ENCODE assay signal across 9 cellular contexts in genomic region chr9:22469928-22470544, GRCh38. TPM values are rescaled to one million over a fixed set of nuclear protein-coding genes. Genes with fewer than 3 reads are reported as not detected.
DNase-seq lines count a peak whose midpoint lies in the region; ATAC-seq and FAIRE-seq lines count a peak whose summit lies in the region.
"Had no signal": no experiment of that assay in that cellular context is flagged by ENCODE, and none has a peak within 500 bp of the region (broad histone marks: within the 10 kb centered on the region; RNA-seq: fewer than 3 reads in every experiment).

No MANE protein-coding gene starts in this region.

- no peak overlapping the region for H2BK120ac ChIP-seq in trophoblast cell (ENCODE audit: insufficient read depth, low read length, poor library complexity)

- H3K27ac Mint-ChIP-seq in effector memory CD8-positive, alpha-beta T cell, result no peak overlapping the region

- H3K9me3 ChIP-seq in NT2/D1 (ENCODE audit: insufficient read depth, low read length) (no peaks in the 10 kb centered on the region), trophoblast cell (ENCODE audit: insufficient read depth, low read depth, low read length) (no peaks in the 10 kb centered on the region)
- H3K9me3 ChIP-seq: SJSA1 had no signal

- H3K36me3 Mint-ChIP-seq in effector memory CD8-positive, alpha-beta T cell (ENCODE audit: insufficient read depth), result no peaks in the 10 kb centered on the region

- H3K36me3 ChIP-seq in NT2/D1 (ENCODE audit: insufficient read depth, insufficient read length, low read length) (no peaks in the 10 kb centered on the region), trophoblast cell (ENCODE audit: control insufficient read depth in 1 of 2, insufficient read depth in 2 of 2, low read length in 2 of 2) (no peaks in the 10 kb centered on the region)
- H3K36me3 ChIP-seq: SJSA1 had no signal

- no peak overlapping the region for H3K23ac ChIP-seq in trophoblast cell (ENCODE audit: low read length)

- H3K4me1 Mint-ChIP-seq in effector memory CD8-positive, alpha-beta T cell (ENCODE audit: low read depth in 2 of 2), result no peaks in the 10 kb centered on the region

- H3K4me3 ChIP-seq in NT2/D1 (ENCODE audit: insufficient read length, low read depth), result no peak overlapping the region
- H3K4me3 ChIP-seq in trophoblast cell (ENCODE audit: low read depth, low read length), result no peak overlapping the region
- H3K4me3 ChIP-seq: SJSA1 had no signal

- H3K4ac ChIP-seq in trophoblast cell (ENCODE audit: low read depth, low read length), result no peak overlapping the region

- H3K4me1 ChIP-seq in NT2/D1 (ENCODE audit: insufficient read depth, insufficient read length) (no peaks in the 10 kb centered on the region), trophoblast cell (ENCODE audit: control insufficient read depth in 1 of 2, insufficient read depth in 2 of 2, low read length in 2 of 2) (no peaks in the 10 kb centered on the region)
- H3K4me1 ChIP-seq: SJSA1 had no signal

- no peak overlapping the region for H4K91ac ChIP-seq in trophoblast cell (ENCODE audit: low read depth, low read length)

- WGBS in trophoblast cell (ENCODE audit: extremely low coverage, insufficient coverage, insufficient read length), result no CpG with 5 or more reads among the region's 8 CpGs

- H2BK12ac ChIP-seq in trophoblast cell (ENCODE audit: low read length), result no peak overlapping the region

- H3K4me3 Mint-ChIP-seq in effector memory CD8-positive, alpha-beta T cell, result no peak overlapping the region

- no peaks in the 10 kb centered on the region for H3K27me3 Mint-ChIP-seq in effector memory CD8-positive, alpha-beta T cell

- H3K9me3 Mint-ChIP-seq in effector memory CD8-positive, alpha-beta T cell, result no peaks in the 10 kb centered on the region

- no peak overlapping the region for H2BK5ac ChIP-seq in trophoblast cell (ENCODE audit: low read depth, low read length, poor library complexity)

- H3K79me2 ChIP-seq in trophoblast cell (ENCODE audit: control insufficient read depth, insufficient read depth, low read length, poor library complexity), result no peaks in the 10 kb centered on the region

- H3K14ac ChIP-seq in trophoblast cell (ENCODE audit: low read length), result no peak overlapping the region

- no peak overlapping the region for H2AFZ ChIP-seq in trophoblast cell (ENCODE audit: insufficient read depth, low read length, poor library complexity)

- DNase-seq in Caki2 (ENCODE audit: low read depth), result peak; percentile 25
- DNase-seq in GM19239 (ENCODE audit: insufficient read length, low spot score), result no peak
- peak; percentile 49 for DNase-seq in NT2/D1 (ENCODE audit: low read depth, low spot score)
- peak; percentile 2 to 68 for DNase-seq in trophoblast cell
- no peak for DNase-seq in effector memory CD8-positive, alpha-beta T cell
- no peak for DNase-seq in hippocampal formation (lab: John Stamatoyannopoulos, UW)

- no peaks in the 10 kb centered on the region for H3K27me3 ChIP-seq in NT2/D1 (ENCODE audit: insufficient read depth, insufficient read length)
- H3K27me3 ChIP-seq in trophoblast cell (ENCODE audit: insufficient read depth, low read length), result no peaks in the 10 kb centered on the region
- H3K27me3 ChIP-seq: SJSA1 had no signal

- no peak overlapping the region for H3K4me2 ChIP-seq in trophoblast cell (ENCODE audit: low read length)

- H3K18ac ChIP-seq in trophoblast cell (ENCODE audit: low read length), result no peak overlapping the region

- no peak overlapping the region for H4K8ac ChIP-seq in trophoblast cell (ENCODE audit: low read depth, low read length)

- peak; percentile 51 for FAIRE-seq in GM19239 (lab: Jason Lieb, UNC)

- no peak overlapping the region for H4K12ac ChIP-seq in trophoblast cell (ENCODE audit: low read depth, low read length)

- no peak overlapping the region for H3K27ac ChIP-seq in trophoblast cell (ENCODE audit: low read depth, low read length)
- H3K27ac ChIP-seq: SJSA1 had no signal

- no peak overlapping the region for H2AK5ac ChIP-seq in trophoblast cell (ENCODE audit: low read length)

- in situ Hi-C loops in Caki2 (cut with HindIII; ENCODE audit: low pct_unique_long_range_greater_than_20kb, low sequenced_read_pairs), result no loop called here

- peak; percentile 72 for ATAC-seq in HG03469 (IDR thresholded peaks at IDR 0.05; ENCODE audit: unreplicated experiment)
- peak; percentile 59 for ATAC-seq in esophagus mucosa
- no peak for ATAC-seq in effector memory CD8-positive, alpha-beta T cell (replicated peaks)

- H3K9ac ChIP-seq in NT2/D1 (ENCODE audit: insufficient read length, low read depth) (no peak overlapping the region), trophoblast cell (ENCODE audit: low read length) (no peak overlapping the region)

- H3K79me1 ChIP-seq in trophoblast cell (ENCODE audit: low read length), result no peaks in the 10 kb centered on the region

RNA-seq across cellular contexts. Expression of gene DMRTA1, which starts 23.4 kb away (rescaled TPM):
- total RNA-seq in Caki2 (2014; rRNA removed; shearing (Covaris generic); ENCODE audit: low replicate concordance), result 6.0 and 7.3 TPM in 2 replicates
- 1.8 TPM for total RNA-seq in esophagus mucosa
- 1.00 and 1.1 TPM in 2 replicates for polyA plus RNA-seq in trophoblast cell (2013)

Comparison
In these comparisons a context has a peak if more than half of its experiments do, and no peak if none do; other contexts are left out.
1. DNase-seq: peak in Caki2 (single experiment), NT2/D1 (single experiment) and trophoblast cell (2 of 2); none in GM19239 (single experiment), effector memory CD8-positive, alpha-beta T cell (0 of 3) and hippocampal formation (0 of 2).